Comparison of ENCODE assay signal across 10 cellular contexts in genomic region chr9:129197978-129198736, GRCh38. TPM values are rescaled to one million over a fixed set of nuclear protein-coding genes. Genes with fewer than 3 reads are reported as not detected.
A peak's percentile ranks its signal among the peaks of the same experiment; 100 is the strongest.
DNase-seq lines count a peak whose midpoint lies in the region; ATAC-seq and TF ChIP-seq lines count a peak whose summit lies in the region.
"Had no signal": no experiment of that assay in that cellular context is flagged by ENCODE, and none has a peak within 500 bp of the region (broad histone marks: within the 10 kb centered on the region; RNA-seq: fewer than 3 reads in every experiment).

No MANE protein-coding gene starts in this region.

- TF ChIP-seq CTCF in tibial nerve (IDR thresholded peaks at IDR 0.05) (peak in 2 of 5 experiments; percentile 32 to 43), natural killer cell (IDR thresholded peaks at IDR 0.05) (no peak), GM10266 (IDR thresholded peaks at IDR 0.05; ENCODE audit: control insufficient read depth, insufficient read depth, low read depth, missing control alignments) (no peak)

- H3K36me3 ChIP-seq in esophagus (ENCODE audit: control insufficient read depth in 2 of 2, insufficient read depth in 2 of 2, low read length in 1 of 2) (no peaks in the 10 kb centered on the region), mucosa of rectum (ENCODE audit: control insufficient read depth in 2 of 2, insufficient read depth in 2 of 2, low read length in 2 of 2) (no peaks in the 10 kb centered on the region), tibial nerve (no peaks in the 10 kb centered on the region)

- intact Hi-C loops in natural killer cell (cut with micrococcal nuclease), result no loop called here

- no peak overlapping the region for H3K4me3 ChIP-seq in esophagus (ENCODE audit: low read depth in 1 of 2, low read length in 2 of 2)
- H3K4me3 ChIP-seq in mucosa of rectum (ENCODE audit: low read length in 2 of 2), result peak overlapping the region in 1 of 2 donors; percentile 2
- H3K4me3 ChIP-seq in tibial nerve, result peak overlapping the region in 3 of 4 donors; percentile 2 to 36 (median 16)

- no peak overlapping the region for H3K4me3 Mint-ChIP-seq in natural killer cell

- peaks cover 0 to 5% of the 10 kb centered on the region in 2 donors for H3K4me1 Mint-ChIP-seq in natural killer cell

- H3K27me3 ChIP-seq in esophagus (ENCODE audit: control insufficient read depth in 1 of 2, insufficient read depth in 2 of 2, low read length in 2 of 2) (no peaks in the 10 kb centered on the region), mucosa of rectum (ENCODE audit: control insufficient read depth in 2 of 2, insufficient read depth in 2 of 2, low read length in 2 of 2) (peaks cover 0 to 3% of the 10 kb centered on the region in 2 donors), tibial nerve (peaks cover 0 to 2% of the 10 kb centered on the region in 2 donors)

- no peaks in the 10 kb centered on the region for H3K36me3 Mint-ChIP-seq in natural killer cell

- WGBS in esophagus, 2 donors, result 23 to 28% methylated on average over 26 of the region's 26 CpGs
- WGBS in tibial nerve, 2 donors, result 5 to 15% methylated on average over 21 to 25 of the region's 26 CpGs

- peaks cover 13 to 14% of the 10 kb centered on the region in 2 donors for H3K27me3 Mint-ChIP-seq in natural killer cell (ENCODE audit: low read depth in 2 of 2)

- ATAC-seq in natural killer cell, result no peak

- no peak overlapping the region for H3K9ac ChIP-seq in mucosa of rectum (ENCODE audit: low read depth in 1 of 2, low read length in 2 of 2)

- H3K9me3 ChIP-seq in esophagus (ENCODE audit: control insufficient read depth in 2 of 2, insufficient read depth in 1 of 2, low read depth in 1 of 2, low read length in 1 of 2) (no peaks in the 10 kb centered on the region), mucosa of rectum (ENCODE audit: control insufficient read depth in 2 of 2, low read length in 2 of 2) (no peaks in the 10 kb centered on the region), tibial nerve (peaks cover 0 to 6% (median 0%) of the 10 kb centered on the region in 4 donors)

- H3K9me3 Mint-ChIP-seq in natural killer cell, result no peaks in the 10 kb centered on the region

- H3K4me1 ChIP-seq in esophagus (ENCODE audit: control insufficient read depth in 2 of 2, insufficient read depth in 2 of 2, low read length in 1 of 2), result peaks cover 0 to 5% of the 10 kb centered on the region in 2 donors
- H3K4me1 ChIP-seq in mucosa of rectum (ENCODE audit: control insufficient read depth in 2 of 2, insufficient read depth in 2 of 2, low read length in 2 of 2), result peaks cover 4% of the 10 kb centered on the region in 2 donors
- H3K4me1 ChIP-seq in tibial nerve, result peaks cover 0 to 27% (median 10%) of the 10 kb centered on the region in 4 donors

- peak in 1 of 2 donors; percentile 17 for TF ChIP-seq POLR2A in tibial nerve (IDR thresholded peaks at IDR 0.05)

- peak in 1 of 2 donors; percentile 82 for TF ChIP-seq EP300 in tibial nerve (IDR thresholded peaks at IDR 0.05)

- no peak overlapping the region for H3K27ac Mint-ChIP-seq in natural killer cell

- DNase-seq in MV-4-11 (lab: John Stamatoyannopoulos, UW), result peak; percentile 75
- peak; percentile 62 to 75 for DNase-seq in tibial nerve (ENCODE audit: low spot score in 2 of 2)
- no peak for DNase-seq in amniotic stem cell (lab: John Stamatoyannopoulos, UW)
- no peak for DNase-seq in natural killer cell
- DNase-seq in activated T-cell treated with anti-CD3 and anti-CD28 coated beads, Interleukin-2, amount 50 U/mL, for 48 hours, result no peak
- DNase-seq in GM10266 (ENCODE audit: extremely low spot score), result no peak
- DNase-seq: activated CD4-positive, alpha-beta T cell treated with anti-CD3 and anti-CD28 coated beads for 4 hours; NCI-H345 had no signal

- H3K27ac ChIP-seq in esophagus (ENCODE audit: low read depth in 2 of 2, low read length in 1 of 2) (peak overlapping the region; percentile 69 to 77), mucosa of rectum (ENCODE audit: low read depth in 2 of 2, low read length in 2 of 2) (peak overlapping the region; percentile 52 to 56), tibial nerve (peak overlapping the region; percentile 10 to 92 (median 84))

RNA-seq across cellular contexts. Expression of gene IER5L, which starts 20.1 kb away (rescaled TPM):
- 1 to 10 TPM; 5.4 to 8.4 TPM for polyA plus RNA-seq in esophagus
- total RNA-seq in tibial nerve, result 10 to 100 TPM; 13.0 to 31.5 (median 25.3) TPM
- total RNA-seq in natural killer cell, result 1 to 10 TPM; 1.4 to 3.9 (median 2.8) TPM

Comparison
In these comparisons a context has a peak if more than half of its experiments do, and no peak if none do; other contexts are left out.
1. DNase-seq: peak in MV-4-11 (single experiment) and tibial nerve (2 of 2); none in amniotic stem cell (single experiment), natural killer cell (single experiment), activated T-cell treated with anti-CD3 and anti-CD28 coated beads, Interleukin-2, amount 50 U/mL, for 48 hours (0 of 2) and GM10266 (single experiment).
2. H3K4me3 ChIP-seq: peak in tibial nerve (3 of 4); none in esophagus (0 of 2).
3. Peak in every context shown above with its lines, with median percentiles within 50 percentile points of each other: H3K27ac ChIP-seq.